1 cellular context compared by ENCODE assay signal in genomic region chr1:43229831-43230780, GRCh38.
TF ChIP-seq lines count a peak whose summit lies in the region.

No MANE protein-coding gene starts in this region.

TF ChIP-seq in IMR-90, 13 proteins besides CTCF, POLR2A, EP300 and RAD21:
- no peak for TF ChIP-seq SMC3 (IDR thresholded peaks at IDR 0.05; ENCODE audit: low read depth, low read length)
- no peak for TF ChIP-seq BHLHE40 (IDR thresholded peaks at IDR 0.05; ENCODE audit: low read depth, low read length)
- TF ChIP-seq CEBPB (IDR thresholded peaks at IDR 0.05; ENCODE audit: low read depth, low read length), result no peak
- no peak for TF ChIP-seq FOS (IDR thresholded peaks at IDR 0.05; ENCODE audit: low read depth, low read length)
- no peak for TF ChIP-seq RCOR1 (IDR thresholded peaks at IDR 0.05; ENCODE audit: insufficient replicate concordance, low read length)
- TF ChIP-seq MAFK (IDR thresholded peaks at IDR 0.05; ENCODE audit: low read depth, low read length), result no peak
- TF ChIP-seq MAZ (IDR thresholded peaks at IDR 0.05; ENCODE audit: borderline replicate concordance, low read depth, low read length), result no peak
- TF ChIP-seq USF2 (IDR thresholded peaks at IDR 0.05; ENCODE audit: low read depth, low read length), result no peak
- no peak for TF ChIP-seq NFE2L2 (IDR thresholded peaks at IDR 0.05; ENCODE audit: low read depth, low read length)
- TF ChIP-seq ELK1 (IDR thresholded peaks at IDR 0.05; ENCODE audit: borderline replicate concordance, low read depth, low read length), result no peak
- TF ChIP-seq MXI1 (IDR thresholded peaks at IDR 0.05; ENCODE audit: borderline replicate concordance, low read depth, low read length), result no peak
- TF ChIP-seq CHD1 (IDR thresholded peaks at IDR 0.05; ENCODE audit: low read depth, low read length), result no peak
- TF ChIP-seq RFX5 (IDR thresholded peaks at IDR 0.05; ENCODE audit: low read depth, low read length), result no peak
